Comparison of ENCODE assay signal across 26 cellular contexts in the genomic region with DNA sequence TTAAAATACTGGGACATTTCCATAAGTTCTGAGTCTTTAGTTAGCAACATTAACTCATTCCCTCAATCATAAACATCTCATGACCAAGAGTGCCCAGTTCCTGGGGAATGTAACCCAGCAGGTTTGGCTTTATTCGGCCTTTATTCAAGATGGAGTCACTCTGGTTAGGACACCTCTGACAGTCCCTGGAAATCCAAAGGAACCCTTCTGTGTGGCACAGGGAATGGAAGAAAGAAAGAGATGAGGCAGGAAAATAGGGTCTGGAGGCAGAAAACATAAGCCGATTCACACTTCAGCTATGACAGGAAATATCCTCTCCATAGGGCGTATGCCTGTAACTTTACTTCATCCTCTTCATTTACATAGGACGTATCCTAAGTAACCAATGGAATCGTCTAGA.
"Had no signal": no experiment of that assay in that cellular context is flagged by ENCODE, and none has a peak within 500 bp of the region (broad histone marks: within the 10 kb centered on the region; RNA-seq: fewer than 3 reads in every experiment).

No MANE protein-coding gene starts in this region.

- H3K9me3 ChIP-seq: gastroesophageal sphincter, psoas muscle, uterus had no signal

- H3K27ac ChIP-seq: psoas muscle had no signal

- H3K36me3 Mint-ChIP-seq: activated naive CD4-positive, alpha-beta T cell treated with anti-CD3 and anti-CD28 coated beads, Interleukin-2, amount 50 U/mL, for 72 hours; naive thymus-derived CD4-positive, alpha-beta T cell; stimulated activated memory B cell treated with anti-CD40 and anti-IgM and Interleukin-4, amounts not matched to agents 10 μg/mL and 1 μg/mL and 100 μg/mL, for 72 hours; type B pancreatic cell had no signal

- H3K4me1 Mint-ChIP-seq: activated CD4-positive, alpha-beta T cell treated with anti-CD3 and anti-CD28 coated beads for 36 hours; naive thymus-derived CD4-positive, alpha-beta T cell; stimulated activated memory B cell treated with anti-CD40 and anti-IgM and Interleukin-4, amounts not matched to agents 10 μg/mL and 1 μg/mL and 100 μg/mL, for 72 hours; stimulated activated naive CD8-positive, alpha-beta T cell treated with anti-CD3 and anti-CD28 coated beads, Interleukin-15, amount 100 ng/mL, for 72 hours had no signal

- H3K4me3 Mint-ChIP-seq: activated CD4-positive, alpha-beta T cell treated with anti-CD3 and anti-CD28 coated beads for 36 hours; activated T-cell treated with anti-CD3 and anti-CD28 coated beads, Interleukin-2, amount 50 U/mL, for 72 hours; naive thymus-derived CD4-positive, alpha-beta T cell; stimulated activated memory B cell treated with anti-CD40 and anti-IgM and Interleukin-4, amounts not matched to agents 10 μg/mL and 1 μg/mL and 100 μg/mL, for 72 hours; stimulated activated naive CD8-positive, alpha-beta T cell treated with anti-CD3 and anti-CD28 coated beads, Interleukin-15, amount 100 ng/mL, for 72 hours had no signal

- H3K4me1 ChIP-seq: parathyroid adenoma, psoas muscle, uterus had no signal

- H3K27me3 ChIP-seq: gastroesophageal sphincter, uterus had no signal

- H3K9ac ChIP-seq: parathyroid adenoma had no signal

- H3K9me3 Mint-ChIP-seq: activated naive CD4-positive, alpha-beta T cell treated with anti-CD3 and anti-CD28 coated beads, Interleukin-2, amount 50 U/mL, for 72 hours; activated T-cell treated with anti-CD3 and anti-CD28 coated beads, Interleukin-2, amount 50 U/mL, for 72 hours; naive thymus-derived CD4-positive, alpha-beta T cell; stimulated activated memory B cell treated with anti-CD40 and anti-IgM and Interleukin-4, amounts not matched to agents 10 μg/mL and 1 μg/mL and 100 μg/mL, for 72 hours; stimulated activated naive CD8-positive, alpha-beta T cell treated with anti-CD3 and anti-CD28 coated beads, Interleukin-15, amount 100 ng/mL, for 72 hours; type B pancreatic cell had no signal

- H3K36me3 ChIP-seq: gastroesophageal sphincter, uterus had no signal

- ATAC-seq: activated CD4-positive, alpha-beta T cell treated with anti-CD3 and anti-CD28 coated beads for 36 hours; activated naive CD4-positive, alpha-beta T cell treated with anti-CD3 and anti-CD28 coated beads, Interleukin-2, amount 50 U/mL, for 72 hours; activated T-cell treated with anti-CD3 and anti-CD28 coated beads, Interleukin-2, amount 50 U/mL, for 72 hours; gastroesophageal sphincter; naive thymus-derived CD4-positive, alpha-beta T cell; psoas muscle; stimulated activated memory B cell treated with anti-CD40 and anti-IgM and Interleukin-4, amounts not matched to agents 10 μg/mL and 1 μg/mL and 100 μg/mL, for 72 hours; stimulated activated naive CD8-positive, alpha-beta T cell treated with anti-CD3 and anti-CD28 coated beads, Interleukin-15, amount 100 ng/mL, for 72 hours had no signal

- H3K4me3 ChIP-seq: gastroesophageal sphincter, psoas muscle, smooth muscle cell, uterus had no signal

- H3K27ac Mint-ChIP-seq: activated CD4-positive, alpha-beta T cell treated with anti-CD3 and anti-CD28 coated beads for 36 hours; activated T-cell treated with anti-CD3 and anti-CD28 coated beads, Interleukin-2, amount 50 U/mL, for 72 hours; naive thymus-derived CD4-positive, alpha-beta T cell; stimulated activated memory B cell treated with anti-CD40 and anti-IgM and Interleukin-4, amounts not matched to agents 10 μg/mL and 1 μg/mL and 100 μg/mL, for 72 hours; stimulated activated naive CD8-positive, alpha-beta T cell treated with anti-CD3 and anti-CD28 coated beads, Interleukin-15, amount 100 ng/mL, for 72 hours; type B pancreatic cell had no signal

- H3K27me3 Mint-ChIP-seq: activated CD4-positive, alpha-beta T cell treated with anti-CD3 and anti-CD28 coated beads for 36 hours; naive thymus-derived CD4-positive, alpha-beta T cell; stimulated activated memory B cell treated with anti-CD40 and anti-IgM and Interleukin-4, amounts not matched to agents 10 μg/mL and 1 μg/mL and 100 μg/mL, for 72 hours; stimulated activated naive CD8-positive, alpha-beta T cell treated with anti-CD3 and anti-CD28 coated beads, Interleukin-15, amount 100 ng/mL, for 72 hours; type B pancreatic cell had no signal

- DNase-seq: activated CD4-positive, alpha-beta T cell treated with anti-CD3 and anti-CD28 coated beads for 36 hours; activated CD4-positive, alpha-beta T cell treated with anti-CD3 and anti-CD28 coated beads, Interleukin-2, amount 50 U/mL, for 4 hours; activated CD4-positive, CD25-positive, alpha-beta regulatory T cell; activated naive CD4-positive, alpha-beta T cell; activated T-cell treated with anti-CD3 and anti-CD28 coated beads for 4 hours; activated T-cell treated with anti-CD3 and anti-CD28 coated beads, Interleukin-2, amount 50 U/mL, for 72 hours; dermis blood vessel endothelial cell; effector CD4-positive, alpha-beta T cell; erythroblast; hippocampal formation; midbrain; naive thymus-derived CD4-positive, alpha-beta T cell; occipital lobe; psoas muscle; stimulated activated CD4-positive, alpha-beta T cell treated with anti-CD3 and anti-CD28 coated beads, Interleukin-1b, Interleukin-23, amount 100 ng/mL, for 48 hours; stimulated activated CD4-positive, alpha-beta T cell treated with anti-CD3 and anti-CD28 coated beads, Interleukin-4, amount 100 ng/mL, for 4 hours; stimulated activated CD8-positive, alpha-beta memory T cell treated with anti-CD3 and anti-CD28 coated beads, Interleukin-4, amount 100 ng/mL, for 48 hours; stimulated activated naive CD8-positive, alpha-beta T cell treated with anti-CD3 and anti-CD28 coated beads, Interleukin-15, amount 100 ng/mL, for 72 hours; substantia nigra; uterus had no signal
